Comparison of ENCODE assay signal across 22 cellular contexts in the genomic region with DNA sequence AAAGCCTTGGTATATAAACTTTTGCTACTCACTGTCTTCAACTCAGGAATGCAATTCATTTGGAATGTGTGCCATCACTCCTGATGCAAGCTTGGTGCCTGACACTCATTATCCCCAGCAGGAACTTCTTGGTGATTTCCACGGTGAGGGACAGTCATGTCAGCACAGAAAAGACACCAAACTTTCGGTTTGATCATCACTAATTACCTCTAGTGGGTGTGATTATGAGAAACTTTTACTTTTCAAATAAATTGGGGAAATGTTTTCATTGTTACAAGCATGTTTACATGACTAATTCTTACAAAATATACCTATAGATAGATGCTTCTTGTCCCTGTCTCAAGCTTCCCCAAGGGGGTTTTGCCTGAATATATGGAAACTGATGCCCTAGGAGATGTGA.
"Had no signal": no experiment of that assay in that cellular context is flagged by ENCODE, and none has a peak within 500 bp of the region (broad histone marks: within the 10 kb centered on the region; RNA-seq: fewer than 3 reads in every experiment).

No MANE protein-coding gene starts in this region.

- DNase-seq: activated B cell treated with CpG ODN at 0.5 μM for 24 hours; activated CD4-positive, alpha-beta T cell treated with anti-CD3 and anti-CD28 coated beads for 1 hour; activated CD4-positive, alpha-beta T cell treated with anti-CD3 and anti-CD28 coated beads, Interleukin-2, amount 10 ng/mL, durations not matched to agents 24 days and 14 days; activated CD4-positive, alpha-beta T cell treated with anti-CD3 and anti-CD28 coated beads, Interleukin-2, amount 50 U/mL, for 48 hours; activated CD8-positive, alpha-beta memory T cell treated with anti-CD3 and anti-CD28 coated beads, Interleukin-2, amount 10 ng/mL, durations not matched to agents 7 days and 5 days; activated effector memory CD4-positive, alpha-beta T cell treated with Interleukin-2 at 50 U/mL for 16 hours; activated naive CD4-positive, alpha-beta T cell treated with Interleukin-2 at 50 U/mL for 16 hours; activated naive CD8-positive, alpha-beta T cell treated with anti-CD3 and anti-CD28 coated beads, Interleukin-2, amount 50 U/mL, for 24 hours; activated T-cell treated with anti-CD3 and anti-CD28 coated beads, Interleukin-2, amount 50 U/mL, for 24 hours; amygdala; cerebellar nuclear complex; NCI-H1092; NCI-H1417; NCI-H1930; NCI-H2171; NCI-H2227 treated with DMSO at 0.1 percent for 48 hours; NCI-H526 treated with DMSO at 0.1 percent for 48 hours; NCI-H82; SIG-M5; T-cell; T-helper 2 cell; T1000 had no signal
